ENCODE assay signal across 12 cellular contexts in genomic region chr5:113212244-113212920, GRCh38.
A peak's percentile ranks its signal among the peaks of the same experiment; 100 is the strongest.
DNase-seq lines count a peak whose midpoint lies in the region; ATAC-seq, FAIRE-seq and TF ChIP-seq lines count a peak whose summit lies in the region.
"Had no signal": no experiment of that assay in that cellular context is flagged by ENCODE, and none has a peak within 500 bp of the region (broad histone marks: within the 10 kb centered on the region; RNA-seq: fewer than 3 reads in every experiment).

No MANE protein-coding gene starts in this region.

- H3K4me3 Mint-ChIP-seq in H9 (no peak overlapping the region), neural progenitor cell (no peak overlapping the region)
- H3K4me3 Mint-ChIP-seq in CD8-positive, alpha-beta T cell = no peak overlapping the region

- H3K9me3 Mint-ChIP-seq in H9 (no peaks in the 10 kb centered on the region), neural progenitor cell (peaks cover 14% of the 10 kb centered on the region)
- no peaks in the 10 kb centered on the region for H3K9me3 Mint-ChIP-seq in CD8-positive, alpha-beta T cell
- H3K9me3 Mint-ChIP-seq: activated naive CD4-positive, alpha-beta T cell treated with anti-CD3 and anti-CD28 coated beads, Interleukin-2, amount 50 U/mL, for 72 hours had no signal

- H3K9ac ChIP-seq in H9 (ENCODE audit: extremely low read depth, insufficient read length, low read length) = no peak overlapping the region
- no peak overlapping the region for H3K9ac ChIP-seq in endothelial cell of umbilical vein (replicated peaks; ENCODE audit: extremely low read depth, insufficient read depth, low read length)
- H3K9ac ChIP-seq in neural progenitor cell = no peak overlapping the region

- H3K36me3 Mint-ChIP-seq in H9 (ENCODE audit: insufficient read depth in 1 of 3, low read depth in 3 of 3) = no peaks in the 10 kb centered on the region
- no peaks in the 10 kb centered on the region for H3K36me3 Mint-ChIP-seq in neural progenitor cell
- no peaks in the 10 kb centered on the region for H3K36me3 Mint-ChIP-seq in CD8-positive, alpha-beta T cell
- H3K36me3 Mint-ChIP-seq: activated naive CD4-positive, alpha-beta T cell treated with anti-CD3 and anti-CD28 coated beads, Interleukin-2, amount 50 U/mL, for 72 hours had no signal

- dilution Hi-C loops in endothelial cell of umbilical vein (cut with MboI; ENCODE audit: extremely low pct_ligation_motif_present, low sequenced_read_pairs) = no loop called here

- H3K4me1 Mint-ChIP-seq in H9 (peaks cover 10 to 26% of the 10 kb centered on the region in 2 experiments), neural progenitor cell (peaks cover 19% of the 10 kb centered on the region)
- no peaks in the 10 kb centered on the region for H3K4me1 Mint-ChIP-seq in CD8-positive, alpha-beta T cell (ENCODE audit: low read depth)

- no peak overlapping the region for H3K27ac ChIP-seq in H9 (ENCODE audit: insufficient read length, low read depth, low read length)
- H3K27ac ChIP-seq in endothelial cell of umbilical vein (ENCODE audit: insufficient read depth, low read depth, low read length) = no peak overlapping the region
- no peak overlapping the region for H3K27ac ChIP-seq in neural progenitor cell
- no peak overlapping the region for H3K27ac ChIP-seq in CD8-positive, alpha-beta T cell (ENCODE audit: low read depth, low read length)
- no peak overlapping the region for H3K27ac ChIP-seq in tibial artery
- H3K27ac ChIP-seq: gastroesophageal sphincter, neutrophil had no signal

- WGBS in H9 (ENCODE audit: extremely low coverage, insufficient read length, low lambda C conversion rate) = no CpG with 5 or more reads among the region's 5 CpGs

- no peaks in the 10 kb centered on the region for H3K27me3 Mint-ChIP-seq in H9 (ENCODE audit: low read depth)
- H3K27me3 Mint-ChIP-seq in neural progenitor cell (ENCODE audit: insufficient read depth, low read depth) = peaks cover 15% of the 10 kb centered on the region
- no peaks in the 10 kb centered on the region for H3K27me3 Mint-ChIP-seq in CD8-positive, alpha-beta T cell (ENCODE audit: low read depth)

- no peaks in the 10 kb centered on the region for H3K36me3 ChIP-seq in endothelial cell of umbilical vein (ENCODE audit: control insufficient read depth in 2 of 2, extremely low read depth in 1 of 2, insufficient read depth in 2 of 2, low read length in 2 of 2)
- no peaks in the 10 kb centered on the region for H3K36me3 ChIP-seq in neural progenitor cell
- H3K36me3 ChIP-seq in CD8-positive, alpha-beta T cell (ENCODE audit: insufficient read depth, low read length) = no peaks in the 10 kb centered on the region
- no peaks in the 10 kb centered on the region for H3K36me3 ChIP-seq in tibial artery
- H3K36me3 ChIP-seq: gastroesophageal sphincter, neutrophil had no signal

- no peaks in the 10 kb centered on the region for H3K9me3 ChIP-seq in H9 (ENCODE audit: control insufficient read depth, low read depth, low read length)
- no peaks in the 10 kb centered on the region for H3K9me3 ChIP-seq in endothelial cell of umbilical vein (replicated peaks; ENCODE audit: control insufficient read depth, insufficient read depth, low read length)
- no peaks in the 10 kb centered on the region for H3K9me3 ChIP-seq in neural progenitor cell (ENCODE audit: low read depth)
- no peaks in the 10 kb centered on the region for H3K9me3 ChIP-seq in CD8-positive, alpha-beta T cell (ENCODE audit: low read length)
- H3K9me3 ChIP-seq in tibial artery = no peaks in the 10 kb centered on the region
- H3K9me3 ChIP-seq: gastroesophageal sphincter, neutrophil had no signal

- DNase-seq in H9 (no peak), OCI-M1 (lab: John Stamatoyannopoulos, UW) (peak; percentile 0), endothelial cell of umbilical vein (ENCODE audit: low read depth, low spot score) (peak; percentile 88), neural progenitor cell (ENCODE audit: low spot score) (no peak), tibial artery (no peak)
- DNase-seq in CD8-positive, alpha-beta T cell = no peak
- no peak for DNase-seq in activated T-cell treated with anti-CD3 and anti-CD28 coated beads, Interleukin-2, amount 50 U/mL, for 48 hours

- H3K14ac ChIP-seq in H9 (ENCODE audit: insufficient read depth, low read length) = no peak overlapping the region

- H3K27ac Mint-ChIP-seq in H9 = no peak overlapping the region
- no peak overlapping the region for H3K27ac Mint-ChIP-seq in neural progenitor cell
- no peak overlapping the region for H3K27ac Mint-ChIP-seq in CD8-positive, alpha-beta T cell
- H3K27ac Mint-ChIP-seq: activated naive CD4-positive, alpha-beta T cell treated with anti-CD3 and anti-CD28 coated beads, Interleukin-2, amount 50 U/mL, for 72 hours had no signal

- peak; percentile 80 for FAIRE-seq in endothelial cell of umbilical vein (lab: Jason Lieb, UNC)
- FAIRE-seq: TTC549 had no signal

- POLR2A ChIA-PET in endothelial cell of umbilical vein (lab: Charles Lee) = no interaction called here
- POLR2A ChIA-PET in CD8-positive, alpha-beta T cell (lab: Charles Lee) = no interaction called here

- H2BK5ac ChIP-seq in H9 (ENCODE audit: insufficient read length, low read length) = no peak overlapping the region

- H4K8ac ChIP-seq in H9 (replicated peaks; ENCODE audit: insufficient read length, low read depth, low read length) = no peak overlapping the region

- H2BK12ac ChIP-seq in H9 (ENCODE audit: insufficient read length, low read depth, low read length) = no peak overlapping the region

- H3T11ph ChIP-seq in H9 (ENCODE audit: low read length) = no peak overlapping the region

- H3K79me2 ChIP-seq in H9 (ENCODE audit: insufficient read depth, low read length) (no peaks in the 10 kb centered on the region), endothelial cell of umbilical vein (ENCODE audit: control insufficient read depth, insufficient read depth, low read length) (no peaks in the 10 kb centered on the region), neural progenitor cell (ENCODE audit: low read depth) (no peaks in the 10 kb centered on the region)

- no peak for TF ChIP-seq POLR2A in endothelial cell of umbilical vein (IDR thresholded peaks at IDR 0.05; ENCODE audit: low read depth, low read length)

- H3K18ac ChIP-seq in H9 (ENCODE audit: insufficient read length, low read depth, low read length) = no peak overlapping the region

- H3K23ac ChIP-seq in H9 (ENCODE audit: insufficient read length, low read depth, low read length) = no peak overlapping the region

- intact Hi-C loops in endothelial cell of umbilical vein (cut with micrococcal nuclease) (no loop called here), tibial artery (cut with DNase I; ENCODE audit: low total_unique reads) (no loop called here)
- intact Hi-C loops in CD8-positive, alpha-beta T cell (cut with DNase I, micrococcal nuclease) = no loop called here

- H4K20me1 ChIP-seq in H9 (ENCODE audit: control insufficient read depth, insufficient read depth, insufficient read length) (no peaks in the 10 kb centered on the region), endothelial cell of umbilical vein (replicated peaks; ENCODE audit: control insufficient read depth, extremely low read depth, insufficient read depth, low read length) (no peaks in the 10 kb centered on the region), neural progenitor cell (ENCODE audit: low read depth) (peaks cover 33% of the 10 kb centered on the region)

- H3K4me1 ChIP-seq in H9 (ENCODE audit: insufficient read depth, low read length) = peaks cover 16% of the 10 kb centered on the region; the same call in 1 of the 2 replicates
- peaks cover 2% of the 10 kb centered on the region for H3K4me1 ChIP-seq in endothelial cell of umbilical vein (ENCODE audit: control insufficient read depth, extremely low read depth, insufficient read depth, low read length)
- H3K4me1 ChIP-seq in neural progenitor cell = peaks cover 48% of the 10 kb centered on the region
- no peaks in the 10 kb centered on the region for H3K4me1 ChIP-seq in CD8-positive, alpha-beta T cell (ENCODE audit: insufficient read depth, low read length)
- H3K4me1 ChIP-seq in tibial artery = peaks cover 0 to 4% (median 1%) of the 10 kb centered on the region in 4 donors

- no peak overlapping the region for H3K4ac ChIP-seq in H9 (ENCODE audit: low read depth, low read length)

- H3K79me1 ChIP-seq in H9 (ENCODE audit: insufficient read depth, low read depth, low read length, poor library complexity, severe bottlenecking) = no peaks in the 10 kb centered on the region

- no peak overlapping the region for H2BK20ac ChIP-seq in H9 (ENCODE audit: low read depth, low read length, poor library complexity, severe bottlenecking)

- no peak overlapping the region for H3K56ac ChIP-seq in H9 (ENCODE audit: insufficient read length, low read depth, low read length)

- H2BK15ac ChIP-seq in H9 (ENCODE audit: low read depth, low read length) = no peak overlapping the region

- peak overlapping the region; percentile 4 for H2BK120ac ChIP-seq in H9 (ENCODE audit: low read depth, low read length, poor library complexity, severe bottlenecking)

- H2AK5ac ChIP-seq in H9 (ENCODE audit: insufficient read length, low read length) = no peak overlapping the region

- BruUV-seq in endothelial cell of umbilical vein (replicated peaks; lab: Mats Ljungman, UMichigan) = no TSS peak

- H3K9me1 ChIP-seq in endothelial cell of umbilical vein (replicated peaks; ENCODE audit: control insufficient read depth, extremely low read depth, insufficient read depth, low read length) = no peaks in the 10 kb centered on the region

- peaks cover 32% of the 10 kb centered on the region for H3F3A ChIP-seq in neural progenitor cell (ENCODE audit: low read depth)

- H3K4me3 ChIP-seq in endothelial cell of umbilical vein (replicated peaks in 1 of 3; ENCODE audit: insufficient read depth in 1 of 3, low read depth in 1 of 3, low read length in 3 of 3) (no peak overlapping the region), neural progenitor cell (no peak overlapping the region), tibial artery (no peak overlapping the region)
- no peak overlapping the region for H3K4me3 ChIP-seq in CD8-positive, alpha-beta T cell (ENCODE audit: low read depth, low read length)
- H3K4me3 ChIP-seq: gastroesophageal sphincter had no signal

- H4K5ac ChIP-seq in H9 (ENCODE audit: insufficient read length, low read depth, low read length) = no peak overlapping the region

- H3K27me3 ChIP-seq in H9 (ENCODE audit: insufficient read depth, low read length) = no peaks in the 10 kb centered on the region
- H3K27me3 ChIP-seq in endothelial cell of umbilical vein (ENCODE audit: control insufficient read depth in 2 of 2, insufficient read depth in 2 of 2, low read length in 2 of 2) = no peaks in the 10 kb centered on the region
- H3K27me3 ChIP-seq in neural progenitor cell = peaks cover 95% of the 10 kb centered on the region
- H3K27me3 ChIP-seq in CD8-positive, alpha-beta T cell (ENCODE audit: insufficient read depth, low read length) = no peaks in the 10 kb centered on the region
- H3K27me3 ChIP-seq in tibial artery = no peaks in the 10 kb centered on the region
- H3K27me3 ChIP-seq: gastroesophageal sphincter had no signal

- H3K23me2 ChIP-seq in H9 (ENCODE audit: insufficient read length, low read depth, low read length, poor library complexity, severe bottlenecking) = no peaks in the 10 kb centered on the region

- H2AFZ ChIP-seq in H9 (ENCODE audit: low read length) = no peak overlapping the region
- H2AFZ ChIP-seq in endothelial cell of umbilical vein (ENCODE audit: low read depth, low read length) = no peak overlapping the region
- H2AFZ ChIP-seq in neural progenitor cell (replicated peaks) = no peak overlapping the region

- H3K4me2 ChIP-seq in H9 (ENCODE audit: insufficient read depth, insufficient read length, low read length) (no peak overlapping the region), endothelial cell of umbilical vein (ENCODE audit: insufficient read depth, low read length) (no peak overlapping the region), neural progenitor cell (peak overlapping the region; percentile 70)

- TF ChIP-seq CTCF in H9 (conservative IDR thresholded peaks at IDR 0.05) = no peak
- TF ChIP-seq CTCF in endothelial cell of umbilical vein (IDR thresholded peaks at IDR 0.05; ENCODE audit: extremely low read depth in 1 of 2, insufficient read depth in 1 of 2, low read depth in 1 of 2, low read length in 2 of 2) = no peak
- TF ChIP-seq CTCF in neural progenitor cell (IDR thresholded peaks at IDR 0.05) = no peak
- TF ChIP-seq CTCF in CD8-positive, alpha-beta T cell (IDR thresholded peaks at IDR 0.05) = no peak
- TF ChIP-seq CTCF in tibial artery (IDR thresholded peaks at IDR 0.05) = no peak

- no peak overlapping the region for H4K91ac ChIP-seq in H9 (ENCODE audit: insufficient read length, low read depth, low read length)

- CTCF ChIA-PET in endothelial cell of umbilical vein (lab: Charles Lee) = interaction anchor here (0.6 to 1.9 kb wide), 4 partner anchors 10 to 216 kb away, joined by 3 to 6 read pairs (median 3); no protein-coding TSS in a partner anchor
- CTCF ChIA-PET in CD8-positive, alpha-beta T cell (lab: Charles Lee) = no interaction called here

- no peak for ATAC-seq in CD8-positive, alpha-beta T cell
- ATAC-seq in HG03520 (IDR thresholded peaks at IDR 0.05; ENCODE audit: unreplicated experiment) = no peak
- ATAC-seq: activated naive CD4-positive, alpha-beta T cell treated with anti-CD3 and anti-CD28 coated beads, Interleukin-2, amount 50 U/mL, for 72 hours; gastroesophageal sphincter had no signal

Comparison
In these comparisons a context has a peak if more than half of its experiments do, and no peak if none do; other contexts are left out.
1. DNase-seq: peak in OCI-M1 (single experiment) and endothelial cell of umbilical vein (single experiment); none in H9 (single experiment), neural progenitor cell (single experiment), CD8-positive, alpha-beta T cell (0 of 7), activated T-cell treated with anti-CD3 and anti-CD28 coated beads, Interleukin-2, amount 50 U/mL, for 48 hours (0 of 2) and tibial artery (0 of 2).